In genomic region chr12:53048780-53049401, GRCh38 we compare ENCODE assay signal across 8 cellular contexts. TPM values are rescaled to one million over a fixed set of nuclear protein-coding genes. Genes with fewer than 3 reads are reported as not detected.
DNase-seq lines count a peak whose midpoint lies in the region; TF ChIP-seq lines count a peak whose summit lies in the region.

No MANE protein-coding gene starts in this region.

- in situ Hi-C loops in ACHN (cut with HindIII; ENCODE audit: low pct_ligation_motif_present, low pct_unique_long_range_greater_than_20kb, low sequenced_read_pairs) = no loop called here

- DNase-seq in ACHN (peak; percentile 61), NCI-H1048 (lab: John Stamatoyannopoulos, UW) (peak; percentile 30), epithelial cell of proximal tubule (ENCODE audit: low read depth) (no peak), myocyte (ENCODE audit: low read depth) (peak; percentile 86), cerebellar nuclear complex (lab: John Stamatoyannopoulos, UW) (no peak), mucosa of gallbladder (ENCODE audit: low spot score) (no peak), RKO (ENCODE audit: low spot score) (no peak)
- DNase-seq in activated CD8-positive, alpha-beta memory T cell treated with anti-CD3 and anti-CD28 coated beads, Interleukin-2, amount 50 U/mL, for 48 hours = no peak

- H3K4me3 ChIP-seq in epithelial cell of proximal tubule (ENCODE audit: low read depth, low read length) = peak overlapping the region; percentile 73

- no peak for TF ChIP-seq CTCF in epithelial cell of proximal tubule (conservative IDR thresholded peaks at IDR 0.05; ENCODE audit: low read depth, low read length)

RNA-seq across cellular contexts. Expression of gene TNS2, which starts 1.0 kb away (rescaled TPM):
- total RNA-seq in epithelial cell of proximal tubule = 6.7 and 10.8 TPM in 2 replicates
- 43.8 and 59.8 TPM in 2 replicates for total RNA-seq in myocyte
- polyA plus RNA-seq in myocyte (2012) = 43.4 TPM
- 124 TPM for total RNA-seq in mucosa of gallbladder

RNA-seq across cellular contexts. Expression of gene SPRYD3, which starts 30.3 kb away (rescaled TPM):
- total RNA-seq in epithelial cell of proximal tubule (24.5 and 26.1 TPM in 2 replicates), myocyte (25.7 and 35.7 TPM in 2 replicates), mucosa of gallbladder (68.4 TPM)
- polyA plus RNA-seq in myocyte (2012) = 60.9 TPM

RNA-seq across cellular contexts. Expression of gene EIF4B, which starts 42.6 kb away (rescaled TPM):
- total RNA-seq in epithelial cell of proximal tubule (371 and 447 TPM in 2 replicates), myocyte (494 and 561 TPM in 2 replicates), mucosa of gallbladder (546 TPM)
- 183 TPM for polyA plus RNA-seq in myocyte (2012)

RNA-seq across cellular contexts. Expression of gene IGFBP6, which starts 48.6 kb away (rescaled TPM):
- total RNA-seq in epithelial cell of proximal tubule = 71.6 and 102 TPM in 2 replicates
- total RNA-seq in myocyte = 42.5 and 49.8 TPM in 2 replicates
- 17.4 TPM for polyA plus RNA-seq in myocyte (2012)
- 22.8 TPM for total RNA-seq in mucosa of gallbladder

RNA-seq across cellular contexts. Expression of gene SOAT2, which starts 54.4 kb away (rescaled TPM):
- not detected in 2 replicates for total RNA-seq in epithelial cell of proximal tubule
- not detected in 2 replicates for total RNA-seq in myocyte
- not detected for polyA plus RNA-seq in myocyte (2012)
- 0.75 TPM for total RNA-seq in mucosa of gallbladder

Comparison
In these comparisons a context has a peak if more than half of its experiments do, and no peak if none do; other contexts are left out.
1. DNase-seq: peak in ACHN (single experiment), NCI-H1048 (single experiment) and myocyte (single experiment); none in epithelial cell of proximal tubule (single experiment), cerebellar nuclear complex (0 of 2), activated CD8-positive, alpha-beta memory T cell treated with anti-CD3 and anti-CD28 coated beads, Interleukin-2, amount 50 U/mL, for 48 hours (single experiment), mucosa of gallbladder (single experiment) and RKO (single experiment).